Comparison of ENCODE assay signal across 1 cellular context in the genomic region with DNA sequence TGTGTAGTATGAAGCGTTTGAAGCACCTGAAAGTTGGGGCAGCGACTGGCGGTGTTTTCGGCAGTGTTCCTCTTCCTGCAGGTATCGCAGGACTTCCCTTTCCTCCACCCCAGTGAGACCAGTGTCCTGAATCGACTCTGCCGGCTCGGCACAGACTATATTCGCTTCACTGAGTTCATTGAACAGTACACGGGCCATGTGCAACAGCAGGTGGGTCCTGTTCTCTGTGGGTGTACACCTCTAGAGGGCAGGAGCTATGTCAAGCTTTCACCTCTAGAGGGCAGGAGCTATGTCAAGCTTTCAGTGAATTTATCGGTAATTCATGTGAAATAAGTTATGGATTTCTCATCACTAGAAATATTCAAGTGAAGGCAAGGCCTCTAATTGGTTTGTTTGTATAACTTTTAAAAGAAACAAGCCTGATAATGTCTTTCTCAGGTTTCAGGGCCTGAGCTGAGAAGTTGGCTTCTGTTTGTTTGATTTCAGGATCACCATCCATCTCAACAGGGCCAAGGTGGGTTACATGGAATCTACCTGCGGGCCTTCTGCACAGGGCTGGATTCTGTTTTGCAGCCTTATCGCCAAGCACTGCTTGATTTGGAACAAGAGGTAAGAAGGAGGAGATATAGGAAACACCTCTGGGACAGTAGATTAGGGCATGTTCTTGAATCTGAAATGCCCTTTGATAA.
TF ChIP-seq lines count a peak whose summit lies in the region.

No MANE protein-coding gene starts in this region.

TF ChIP-seq in liver, 16 proteins besides CTCF, POLR2A, EP300 and RAD21 (continued from another document):
- TF ChIP-seq JUND (IDR thresholded peaks at IDR 0.05), result no peak
TF ChIP-seq in liver: peak in this region for 0.
